26 cellular contexts compared by ENCODE assay signal in genomic region chr3:15514663-15515357, GRCh38.
"Had no signal": no experiment of that assay in that cellular context is flagged by ENCODE, and none has a peak within 500 bp of the region (broad histone marks: within the 10 kb centered on the region; RNA-seq: fewer than 3 reads in every experiment).

No MANE protein-coding gene starts in this region.

- H3K27ac ChIP-seq: hepatocyte, lower lobe of right lung, sigmoid colon, spleen, thoracic aorta, vagina had no signal

- H3K4me2 ChIP-seq: hepatocyte had no signal

- H3K4me3 Mint-ChIP-seq: activated naive CD4-positive, alpha-beta T cell treated with anti-CD3 and anti-CD28 coated beads for 36 hours; activated naive CD8-positive, alpha-beta T cell treated with anti-CD3 and anti-CD28 coated beads, Interleukin-2, amount 10 ng/mL, durations not matched to agents 7 days and 5 days; activated T-cell treated with anti-CD3 and anti-CD28 coated beads, Interleukin-2, amount 50 U/mL, for 4 hours; nephron; type B pancreatic cell had no signal

- DNase-seq: activated CD4-positive, alpha-beta T cell treated with anti-CD3 and anti-CD28 coated beads, Interleukin-2, amount 50 U/mL, for 48 hours; activated CD8-positive, alpha-beta memory T cell treated with anti-CD3 and anti-CD28 coated beads, Interleukin-2, amount 50 U/mL, for 48 hours; activated naive CD4-positive, alpha-beta T cell treated with anti-CD3 and anti-CD28 coated beads for 36 hours; activated naive CD8-positive, alpha-beta T cell treated with anti-CD3 and anti-CD28 coated beads, Interleukin-2, amount 10 ng/mL, durations not matched to agents 7 days and 5 days; activated T-cell treated with anti-CD3 and anti-CD28 coated beads, Interleukin-2, amount 50 U/mL, for 4 hours; amygdala; cerebellar nuclear complex; cortex of kidney; effector CD4-positive, alpha-beta T cell; foreskin fibroblast; glutamatergic neuron; immature natural killer cell; lower lobe of right lung; mesendoderm; nucleus accumbens; sigmoid colon; spleen; stimulated activated CD4-positive, alpha-beta T cell treated with anti-CD3 and anti-CD28 coated beads, Interleukin-4, amount 100 ng/mL, for 24 hours; stimulated activated naive CD4-positive, alpha-beta T cell treated with Interleukin-2 at 50 U/mL for 16 hours; T-helper 1 cell had no signal

- H3K9me3 ChIP-seq: lower lobe of right lung, sigmoid colon, spleen, thoracic aorta, vagina had no signal

- H3K27me3 Mint-ChIP-seq: type B pancreatic cell had no signal

- H3K27me3 ChIP-seq: hepatocyte, sigmoid colon, spleen, vagina had no signal

- ATAC-seq: activated T-cell treated with anti-CD3 and anti-CD28 coated beads, Interleukin-2, amount 50 U/mL, for 4 hours; lower lobe of right lung had no signal

- H3K79me2 ChIP-seq: hepatocyte had no signal

- H3K4me3 ChIP-seq: hepatocyte, lower lobe of right lung, sigmoid colon, spleen, thoracic aorta, vagina had no signal

- H3K36me3 Mint-ChIP-seq: activated naive CD8-positive, alpha-beta T cell treated with anti-CD3 and anti-CD28 coated beads, Interleukin-2, amount 10 ng/mL, durations not matched to agents 7 days and 5 days; type B pancreatic cell had no signal

- H3K27ac Mint-ChIP-seq: activated naive CD4-positive, alpha-beta T cell treated with anti-CD3 and anti-CD28 coated beads for 36 hours; activated naive CD8-positive, alpha-beta T cell treated with anti-CD3 and anti-CD28 coated beads, Interleukin-2, amount 10 ng/mL, durations not matched to agents 7 days and 5 days; activated T-helper 2 cell treated with anti-CD3 and anti-CD28 coated beads, Interferon-gamma antibody, Interleukin-2, Interleukin-4, amounts not matched to agents 10 μg/mL and 5 μg/mL and 100 μg/mL, durations not matched to agents 14 hours and 24 hours and 36 hours; type B pancreatic cell had no signal

- H2AFZ ChIP-seq: hepatocyte had no signal

- H3K9me3 Mint-ChIP-seq: activated naive CD4-positive, alpha-beta T cell treated with anti-CD3 and anti-CD28 coated beads for 36 hours; activated naive CD8-positive, alpha-beta T cell treated with anti-CD3 and anti-CD28 coated beads, Interleukin-2, amount 10 ng/mL, durations not matched to agents 7 days and 5 days; activated T-cell treated with anti-CD3 and anti-CD28 coated beads, Interleukin-2, amount 50 U/mL, for 4 hours; activated T-helper 2 cell treated with anti-CD3 and anti-CD28 coated beads, Interferon-gamma antibody, Interleukin-2, Interleukin-4, amounts not matched to agents 10 μg/mL and 5 μg/mL and 100 μg/mL, durations not matched to agents 14 hours and 24 hours and 36 hours; nephron; type B pancreatic cell had no signal

- H3K36me3 ChIP-seq: lower lobe of right lung, sigmoid colon, spleen, thoracic aorta, vagina had no signal
